In genomic region chr19:55216461-55217198, GRCh38 we compare ENCODE assay signal across 1 cellular context.
A peak's percentile ranks its signal among the peaks of the same experiment; 100 is the strongest.
TF ChIP-seq lines count a peak whose summit lies in the region.

No MANE protein-coding gene starts in this region.

TF ChIP-seq in HEK293, 187 proteins besides CTCF, POLR2A, EP300 and RAD21 (continued from another document and continues in another):
- TF ChIP-seq ZNF645 (tag by site-specific recombination; IDR thresholded peaks at IDR 0.05), result no peak
- TF ChIP-seq KLF1 (tag by site-specific recombination; IDR thresholded peaks at IDR 0.05), result peak; percentile 49
- TF ChIP-seq PRDM4 (tag by site-specific recombination; IDR thresholded peaks at IDR 0.05), result peak; percentile 68
- peak; percentile 99 for TF ChIP-seq ZNF280D (tag by site-specific recombination; IDR thresholded peaks at IDR 0.05)
- peak; percentile 82 for TF ChIP-seq ZFHX2 (tag by site-specific recombination; conservative IDR thresholded peaks at IDR 0.05)
- no peak for TF ChIP-seq ZSCAN23 (tag by site-specific recombination; IDR thresholded peaks at IDR 0.05)
- TF ChIP-seq TRIM28 (IDR thresholded peaks at IDR 0.05; ENCODE audit: borderline replicate concordance, low read length), result no peak
- no peak for TF ChIP-seq SCRT1 (tag by site-specific recombination; IDR thresholded peaks at IDR 0.05; ENCODE audit: borderline replicate concordance)
- TF ChIP-seq ZNF214 (tag by site-specific recombination; IDR thresholded peaks at IDR 0.05; ENCODE audit: borderline replicate concordance), result no peak
- TF ChIP-seq ZNF521 (tag by site-specific recombination; IDR thresholded peaks at IDR 0.05), result no peak
- no peak for TF ChIP-seq ZNF416 (tag by site-specific recombination; IDR thresholded peaks at IDR 0.05)
- no peak for TF ChIP-seq ZNF311 (tag by site-specific recombination; IDR thresholded peaks at IDR 0.05; ENCODE audit: borderline replicate concordance)
- peak; percentile 62 for TF ChIP-seq ZXDB (tag by site-specific recombination; IDR thresholded peaks at IDR 0.05)
- TF ChIP-seq ZBTB10 (tag by site-specific recombination; IDR thresholded peaks at IDR 0.05), result peak; percentile 84
- TF ChIP-seq ZNF2 (tag by site-specific recombination; IDR thresholded peaks at IDR 0.05), result peak; percentile 81
- no peak for TF ChIP-seq ZBTB1 (tag by site-specific recombination; IDR thresholded peaks at IDR 0.05)
- peak; percentile 91 for TF ChIP-seq ZNF600 (tag by site-specific recombination; IDR thresholded peaks at IDR 0.05)
- peak; percentile 82 for TF ChIP-seq ZNF558 (tag by site-specific recombination; IDR thresholded peaks at IDR 0.05)
- TF ChIP-seq ZBTB21 (tag by site-specific recombination; IDR thresholded peaks at IDR 0.05), result peak; percentile 75
- TF ChIP-seq ZNF76 (tag by site-specific recombination; IDR thresholded peaks at IDR 0.05; ENCODE audit: borderline replicate concordance, low read depth), result peak; percentile 66
- peak; percentile 94 for TF ChIP-seq ZBTB20 (tag by site-specific recombination; IDR thresholded peaks at IDR 0.05)
- TF ChIP-seq ZNF248 (tag by site-specific recombination; IDR thresholded peaks at IDR 0.05), result no peak
- no peak for TF ChIP-seq ZNF426 (tag by site-specific recombination; IDR thresholded peaks at IDR 0.05)
- peak; percentile 57 for TF ChIP-seq ZNF513 (tag by site-specific recombination; IDR thresholded peaks at IDR 0.05)
- peak; percentile 82 for TF ChIP-seq SP3 (tag by site-specific recombination; IDR thresholded peaks at IDR 0.05)
- peak; percentile 83; the same call in 1 of the 2 replicates for TF ChIP-seq KLF7 (tag by site-specific recombination; IDR thresholded peaks at IDR 0.05; ENCODE audit: borderline replicate concordance)
- TF ChIP-seq ZNF639 (tag by site-specific recombination; IDR thresholded peaks at IDR 0.05), result peak; percentile 93
- TF ChIP-seq ZNF660 (tag by site-specific recombination; IDR thresholded peaks at IDR 0.05), result peak; percentile 99
- peak; percentile 86 for TF ChIP-seq ATF2 (tag by site-specific recombination; IDR thresholded peaks at IDR 0.05; ENCODE audit: low read depth)
- peak; percentile 69; the same call in 1 of the 2 replicates for TF ChIP-seq ZNF449 (tag by site-specific recombination; IDR thresholded peaks at IDR 0.05)
- no peak for TF ChIP-seq YY1 (tag by site-specific recombination; IDR thresholded peaks at IDR 0.05)
- 0 out of 2 replicates have a peak, but pooled peaks have one; percentile 18 for TF ChIP-seq ZNF530 (tag by site-specific recombination; IDR thresholded peaks at IDR 0.05; ENCODE audit: low read depth)
- TF ChIP-seq ZNF112 (tag by site-specific recombination; IDR thresholded peaks at IDR 0.05), result no peak
- TF ChIP-seq ZNF184 (tag by site-specific recombination; IDR thresholded peaks at IDR 0.05), result peak; percentile 83; the same call in 1 of the 2 replicates
- TF ChIP-seq ZNF585B (tag by site-specific recombination; IDR thresholded peaks at IDR 0.05), result no peak
- TF ChIP-seq ZNF560 (tag by site-specific recombination; IDR thresholded peaks at IDR 0.05; ENCODE audit: borderline replicate concordance), result no peak
- peak; percentile 82 for TF ChIP-seq ZBTB8A (tag by site-specific recombination; IDR thresholded peaks at IDR 0.05)
- TF ChIP-seq PATZ1 (tag by site-specific recombination; IDR thresholded peaks at IDR 0.05), result peak; percentile 72
- TF ChIP-seq ZNF302 (tag by site-specific recombination; IDR thresholded peaks at IDR 0.05; ENCODE audit: low read depth), result peak; percentile 84; the same call in 1 of the 2 replicates
- TF ChIP-seq ZNF16 (tag by site-specific recombination; IDR thresholded peaks at IDR 0.05; ENCODE audit: low read depth), result peak; percentile 19; the same call in 1 of the 2 replicates
